ENCODE assay signal across 9 cellular contexts in the genomic region with DNA sequence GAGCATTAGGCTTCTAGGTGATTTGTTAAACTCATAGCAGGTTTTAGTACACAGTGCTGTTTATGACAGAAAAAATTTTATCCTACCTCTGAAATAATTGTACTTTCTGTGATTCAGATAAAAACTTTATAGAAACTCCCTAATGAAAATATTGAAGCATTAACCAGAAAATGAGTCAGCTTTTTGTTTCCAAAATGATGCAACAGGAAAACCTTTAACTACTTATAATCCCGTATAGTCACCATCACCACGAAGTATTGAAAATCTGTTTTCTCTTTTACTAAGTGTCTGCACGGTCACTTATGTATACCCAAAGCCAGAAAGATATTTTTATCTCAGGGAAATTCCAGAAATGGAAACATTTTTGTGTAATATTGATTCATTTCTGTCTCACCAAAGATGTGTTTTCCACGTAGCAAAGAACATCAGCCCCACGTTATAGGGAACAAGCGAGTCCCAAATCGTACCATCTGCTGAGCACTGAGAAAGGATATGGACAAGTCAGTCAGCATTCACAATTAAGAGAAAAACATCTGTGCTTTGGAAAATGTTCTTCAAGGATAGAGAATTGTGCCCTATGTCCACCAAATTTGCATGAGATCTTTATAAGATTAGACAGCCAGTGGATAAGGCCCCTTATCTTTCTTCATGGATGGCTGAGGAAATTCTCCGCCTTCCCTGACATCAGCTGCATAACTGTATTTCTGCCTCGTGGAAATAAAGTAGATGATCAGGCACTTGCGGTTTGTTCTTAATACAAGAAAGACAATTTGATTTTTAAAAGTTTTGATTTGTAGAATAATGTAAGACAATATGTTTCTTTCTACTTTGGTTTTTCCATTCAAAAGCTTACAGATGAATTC. TPM values are rescaled to one million over a fixed set of nuclear protein-coding genes. Genes with fewer than 3 reads are reported as not detected.
A peak's percentile ranks its signal among the peaks of the same experiment; 100 is the strongest.
DNase-seq lines count a peak whose midpoint lies in the region; ATAC-seq, FAIRE-seq and TF ChIP-seq lines count a peak whose summit lies in the region.
"Had no signal": no experiment of that assay in that cellular context is flagged by ENCODE, and none has a peak within 500 bp of the region (broad histone marks: within the 10 kb centered on the region; RNA-seq: fewer than 3 reads in every experiment).

No MANE protein-coding gene starts in this region.

- peaks cover 7% of the 10 kb centered on the region for H3K4me1 ChIP-seq in IMR-90 (ENCODE audit: control insufficient read depth, insufficient read depth, low read length)
- peaks cover 5 to 29% (median 22%) of the 10 kb centered on the region in 5 donors for H3K4me1 ChIP-seq in subcutaneous abdominal adipose tissue (ENCODE audit: control insufficient read depth in 5 of 5, insufficient read depth in 5 of 5, low read length in 5 of 5)
- H3K4me1 ChIP-seq in aorta (ENCODE audit: control insufficient read depth in 1 of 2, insufficient read depth in 2 of 2, low read length in 2 of 2) = no peaks in the 10 kb centered on the region

- H3K9me1 ChIP-seq in IMR-90 (ENCODE audit: insufficient read depth, low read length) = peaks cover 9% of the 10 kb centered on the region

- H3K36me3 ChIP-seq in IMR-90 (ENCODE audit: control insufficient read depth, insufficient read depth, low read length) (peaks cover 7% of the 10 kb centered on the region), subcutaneous abdominal adipose tissue (ENCODE audit: control insufficient read depth in 5 of 5, insufficient read depth in 5 of 5, low read length in 5 of 5) (peaks cover 0 to 3% (median 0%) of the 10 kb centered on the region in 5 donors), aorta (ENCODE audit: control insufficient read depth in 1 of 2, insufficient read depth in 2 of 2, low read length in 1 of 2) (peaks cover 0 to 5% of the 10 kb centered on the region in 2 donors)

- H3K18ac ChIP-seq in IMR-90 (ENCODE audit: low read depth, low read length) = peak overlapping the region; percentile 96

- no peaks in the 10 kb centered on the region for H3K9me3 ChIP-seq in IMR-90 (ENCODE audit: control insufficient read depth, insufficient read depth, low read length)
- no peaks in the 10 kb centered on the region for H3K9me3 ChIP-seq in subcutaneous abdominal adipose tissue (ENCODE audit: control insufficient read depth in 5 of 5, low read length in 5 of 5)
- no peaks in the 10 kb centered on the region for H3K9me3 ChIP-seq in aorta (ENCODE audit: control insufficient read depth, low read length)

- H3K56ac ChIP-seq in IMR-90 (ENCODE audit: extremely low read depth, insufficient read depth, low read length) = 0 out of 2 replicates have a peak overlapping the region, but pooled peaks have one; percentile 0

- H3K9ac ChIP-seq in IMR-90 (ENCODE audit: low read depth, low read length) (no peak overlapping the region), subcutaneous abdominal adipose tissue (ENCODE audit: low read length in 5 of 5) (peak overlapping the region in 2 of 5 donors; percentile 10 to 19)

- no peak overlapping the region for H2AK9ac ChIP-seq in IMR-90 (replicated peaks; ENCODE audit: low read depth, low read length, poor library complexity)

- peak overlapping the region; percentile 61; the same call in 1 of the 2 replicates for H3K4ac ChIP-seq in IMR-90 (ENCODE audit: low read depth, low read length)

- peak overlapping the region; percentile 67 for H2BK5ac ChIP-seq in IMR-90 (ENCODE audit: low read depth, low read length, poor library complexity, severe bottlenecking)

- intact Hi-C loops in IMR-90 (cut with micrococcal nuclease) (no loop called here), aorta (cut with DNase I) (loop anchor here (5.0 to 10.0 kb wide), 2 partner anchors 40 to 123 kb away; partner anchors contain the start of gene TNFAIP8 (in 1 of the 2))

- peak overlapping the region; percentile 7 to 27; a peak in 3 of 4 replicates for H4K8ac ChIP-seq in IMR-90 (ENCODE audit: low read depth in 2 of 2, low read length in 2 of 2)

- BruUV-seq in IMR-90 (replicated peaks; lab: Mats Ljungman, UMichigan) = no TSS peak

- TF ChIP-seq RAD21 in IMR-90 (IDR thresholded peaks at IDR 0.05; ENCODE audit: low read length) = no peak

- H3K14ac ChIP-seq in IMR-90 (replicated peaks; ENCODE audit: low read depth, low read length) = peak overlapping the region; percentile 27; the same call in 1 of the 2 replicates

- no peaks in the 10 kb centered on the region for H3K27me3 Mint-ChIP-seq in type B pancreatic cell

- peak overlapping the region; percentile 16; the same call in 1 of the 2 replicates for H2AK5ac ChIP-seq in IMR-90 (ENCODE audit: low read depth, low read length)

- H3K4me3 ChIP-seq in IMR-90 (ENCODE audit: insufficient read depth, low read depth, low read length) = no peak overlapping the region
- H3K4me3 ChIP-seq in cardiac fibroblast (replicated peaks in 1 of 2; ENCODE audit: low read depth in 2 of 2, low read length in 2 of 2) = no peak overlapping the region
- H3K4me3 ChIP-seq in subcutaneous abdominal adipose tissue (ENCODE audit: low read depth in 1 of 5, low read length in 5 of 5) = peak overlapping the region in 1 of 5 donors; percentile 7
- H3K4me3 ChIP-seq in aorta (ENCODE audit: low read length in 2 of 2) = no peak overlapping the region

- peak overlapping the region; percentile 45; the same call in 1 of the 2 replicates for H4K91ac ChIP-seq in IMR-90 (ENCODE audit: insufficient read depth, low read depth, low read length)

- H3K4me2 ChIP-seq in IMR-90 (ENCODE audit: low read depth, low read length) = peak overlapping the region; percentile 81

- peaks cover 25% of the 10 kb centered on the region for H3K36me3 Mint-ChIP-seq in type B pancreatic cell

- peak overlapping the region; percentile 84 for H4K5ac ChIP-seq in IMR-90 (ENCODE audit: low read depth, low read length)

- H3K4me1 Mint-ChIP-seq in type B pancreatic cell (ENCODE audit: unreplicated experiment) = no peaks in the 10 kb centered on the region

- H3K27ac ChIP-seq in IMR-90 (ENCODE audit: insufficient read depth, low read length) (peak overlapping the region; percentile 41; the same call in 1 of the 2 replicates), subcutaneous abdominal adipose tissue (ENCODE audit: low read depth, low read length) (peak overlapping the region; percentile 76), aorta (ENCODE audit: low read depth in 1 of 2, low read length in 2 of 2) (no peak overlapping the region)

- FAIRE-seq in GM12892 (lab: Jason Lieb, UNC) = peak; percentile 73

- H3K79me1 ChIP-seq in IMR-90 (ENCODE audit: low read depth in 1 of 2, low read length in 2 of 2) = peaks cover 14 to 15% of the 10 kb centered on the region in 2 experiments

- H2BK120ac ChIP-seq in IMR-90 (ENCODE audit: low read depth, low read length) = peak overlapping the region; percentile 76

- no peak for DNase-seq in GM12892 (ENCODE audit: insufficient read length)
- peak; percentile 88 for DNase-seq in IMR-90
- DNase-seq in cardiac fibroblast (ENCODE audit: low read depth in 2 of 2) = peak; percentile 62 to 90
- DNase-seq in islet precursor cell = no peak
- DNase-seq in type B pancreatic cell (ENCODE audit: extremely low spot score, unreplicated experiment) = no peak
- no peak for DNase-seq in aorta

- no peak overlapping the region for H3K27ac Mint-ChIP-seq in type B pancreatic cell

- in situ Hi-C loops in IMR-90 (cut with MboI; ENCODE audit: low sequenced_read_pairs) = no loop called here

- no peak for TF ChIP-seq CTCF in IMR-90 (conservative IDR thresholded peaks at IDR 0.05; ENCODE audit: low read depth, low read length)
- no peak for TF ChIP-seq CTCF in cardiac fibroblast (IDR thresholded peaks at IDR 0.05; ENCODE audit: low read depth, low read length)
- TF ChIP-seq CTCF in type B pancreatic cell (conservative IDR thresholded peaks at IDR 0.05) = no peak

- H2BK15ac ChIP-seq in IMR-90 (ENCODE audit: low read depth, low read length) = peak overlapping the region; percentile 6; the same call in 2 of the 3 replicates

- H3K23ac ChIP-seq in IMR-90 (ENCODE audit: low read depth, low read length) = peak overlapping the region; percentile 50; the same call in 1 of the 2 replicates

- H3K9me3 Mint-ChIP-seq in type B pancreatic cell = no peaks in the 10 kb centered on the region

- no peak for TF ChIP-seq POLR2A in GM12892 (IDR thresholded peaks at IDR 0.05; ENCODE audit: low read depth, low read length)
- TF ChIP-seq POLR2A in IMR-90 (IDR thresholded peaks at IDR 0.05; ENCODE audit: low read depth, low read length) = no peak

- ATAC-seq in GM21528 (IDR thresholded peaks at IDR 0.05; ENCODE audit: low FRiP score, unreplicated experiment) = peak; percentile 44
- ATAC-seq in IMR-90 (ENCODE audit: low read depth) = peak; percentile 64
- ATAC-seq in aorta (ENCODE audit: low FRiP score) = no peak

- no peak overlapping the region for H2AFZ ChIP-seq in IMR-90 (replicated peaks; ENCODE audit: low read length, poor library complexity)

- H2BK20ac ChIP-seq in IMR-90 (ENCODE audit: low read depth, low read length) = peak overlapping the region; percentile 35; the same call in 1 of the 2 replicates

- H3K4me3 Mint-ChIP-seq in type B pancreatic cell = no peak overlapping the region
- H3K4me3 Mint-ChIP-seq: neural crest cell had no signal

- dilution Hi-C loops in IMR-90 (cut with HindIII; ENCODE audit: low sequenced_read_pairs, unreplicated experiment) = no loop called here

- no peaks in the 10 kb centered on the region for H3K27me3 ChIP-seq in IMR-90 (ENCODE audit: control insufficient read depth, insufficient read depth, low read length)
- no peaks in the 10 kb centered on the region for H3K27me3 ChIP-seq in subcutaneous abdominal adipose tissue (ENCODE audit: control insufficient read depth in 5 of 5, insufficient read depth in 4 of 5, low read length in 5 of 5)
- H3K27me3 ChIP-seq in aorta (ENCODE audit: control insufficient read depth in 1 of 2, insufficient read depth in 2 of 2, low read length in 1 of 2) = no peaks in the 10 kb centered on the region

- CTCF ChIA-PET in IMR-90 (lab: Yijun Ruan, JAX) = interaction anchor here (0.5 kb wide), 1 partner anchor 16 kb away, joined by 5 read pairs; no protein-coding TSS in a partner anchor

- POLR2A ChIA-PET in IMR-90 (lab: Charles Lee; ENCODE audit: unreplicated experiment) = no interaction called here

- H4K20me1 ChIP-seq in IMR-90 (ENCODE audit: insufficient read depth, low read length) = no peaks in the 10 kb centered on the region

- no CpG with 5 or more reads among the region's 10 CpGs for WGBS in IMR-90 (ENCODE audit: extremely low coverage in 2 of 2, insufficient read length in 1 of 2), 2 experiments
- 61 to 66% methylated on average over 10 of the region's 10 CpGs for WGBS in aorta, 2 donors

RNA-seq across cellular contexts. Expression of gene TNFAIP8, which starts 41.9 kb away (rescaled TPM):
- polyA plus RNA-seq in GM12892 (2012; ENCODE audit: missing spikeins) = 104 TPM
- total RNA-seq in IMR-90 (2012; rRNA removed) = 29.9 and 42.5 TPM in 2 replicates
- 16.2 and 20.3 TPM in 2 replicates for polyA plus RNA-seq in IMR-90 (2012; rRNA removed)
- 2.1 and 6.1 TPM in 2 replicates for polyA plus RNA-seq in IMR-90 (2012; cell fraction: cytosol; rRNA removed)
- 1.7 and 6.6 TPM in 2 replicates for polyA plus RNA-seq in IMR-90 (2012; cell fraction: nucleus; rRNA removed; ENCODE audit: low replicate concordance)
- 11.8 and 17.3 TPM in 2 replicates for total RNA-seq in type B pancreatic cell (ENCODE audit: low replicate concordance)
- 10 to 100 TPM; 17.8 to 26.9 TPM for total RNA-seq in aorta
- polyA plus RNA-seq in aorta = 10 to 100 TPM; 13.7 to 32.2 TPM

RNA-seq across cellular contexts. Expression of gene HSD17B4, which starts 54.5 kb away (rescaled TPM):
- polyA plus RNA-seq in GM12892 (2012; ENCODE audit: missing spikeins) = 96.4 TPM
- total RNA-seq in IMR-90 (2012; rRNA removed) (123 and 154 TPM in 2 replicates), type B pancreatic cell (ENCODE audit: low replicate concordance) (184 and 204 TPM in 2 replicates), aorta (100 to 1,000 TPM; 138 to 157 TPM)
- polyA plus RNA-seq in IMR-90 (2012; rRNA removed) (81.5 and 95.1 TPM in 2 replicates), aorta (100 to 1,000 TPM; 170 to 172 TPM)
- polyA plus RNA-seq in IMR-90 (2012; cell fraction: cytosol; rRNA removed) = 19.3 and 22.5 TPM in 2 replicates
- polyA plus RNA-seq in IMR-90 (2012; cell fraction: nucleus; rRNA removed; ENCODE audit: low replicate concordance) = 15.5 and 85.5 TPM in 2 replicates

Comparison
In these comparisons a context has a peak if more than half of its experiments do, and no peak if none do; other contexts are left out.
1. DNase-seq: peak in IMR-90 (single experiment) and cardiac fibroblast (2 of 2); none in GM12892 (single experiment), islet precursor cell (single experiment), type B pancreatic cell (single experiment) and aorta (0 of 2).
2. H3K27ac ChIP-seq: peak in IMR-90 (single experiment) and subcutaneous abdominal adipose tissue (single experiment); none in aorta (0 of 2).